27 cellular contexts compared by ENCODE assay signal in genomic region chr2:229718057-229718456, GRCh38.
"Had no signal": no experiment of that assay in that cellular context is flagged by ENCODE, and none has a peak within 500 bp of the region (broad histone marks: within the 10 kb centered on the region; RNA-seq: fewer than 3 reads in every experiment).

No MANE protein-coding gene starts in this region.

- FAIRE-seq: urothelium cell line had no signal

- ATAC-seq: stimulated activated effector memory CD8-positive, alpha-beta T cell treated with anti-CD3 and anti-CD28 coated beads, Interleukin-12 subunit alpha, Interleukin-12 subunit beta, amount 100 ng/mL, for 72 hours; stimulated activated memory B cell treated with anti-CD40 and anti-IgM and Interleukin-4, amounts not matched to agents 10 μg/mL and 1 μg/mL and 100 μg/mL, for 72 hours; stimulated activated naive B cell treated with anti-CD40 and anti-IgM and Interleukin-4, amounts not matched to agents 10 μg/mL and 1 μg/mL and 100 μg/mL, for 72 hours; stimulated activated naive CD8-positive, alpha-beta T cell treated with anti-CD3 and anti-CD28 coated beads, Interleukin-15, amount 100 ng/mL, for 72 hours; stimulated activated naive CD8-positive, alpha-beta T cell treated with anti-CD3 and anti-CD28 coated beads, Interleukin-15, Interleukin-2, amounts not matched to agents 100 U/mL and 50 U/mL, for 24 hours; upper lobe of right lung had no signal

- H3K27ac ChIP-seq: stomach, suprapubic skin, testis, thoracic aorta, thyroid gland, tibial artery, tibial nerve, transverse colon, upper lobe of left lung, upper lobe of right lung, uterus, vagina had no signal

- H3K27me3 ChIP-seq: testis had no signal

- H3K4me3 ChIP-seq: stomach, suprapubic skin, testis, thoracic aorta, thyroid gland, tibial artery, tibial nerve, transverse colon, upper lobe of left lung, upper lobe of right lung, uterus, vagina had no signal

- H3K9me3 ChIP-seq: stomach, suprapubic skin, testis, thoracic aorta, thyroid gland, tibial artery, transverse colon, upper lobe of left lung, upper lobe of right lung, uterus, vagina had no signal

- DNase-seq: stimulated activated CD4-positive, alpha-beta T cell treated with anti-CD3 and anti-CD28 coated beads, Interleukin-2, amount 100 ng/mL, for 48 hours; stimulated activated CD4-positive, alpha-beta T cell treated with anti-CD3 and anti-CD28 coated beads, Interleukin-4, amount 100 ng/mL, for 1 hour; stimulated activated CD4-positive, alpha-beta T cell treated with anti-CD3 and anti-CD28 coated beads, Interleukin-4, amount 100 ng/mL, for 24 hours; stimulated activated CD4-positive, alpha-beta T cell treated with anti-CD3 and anti-CD28 coated beads, Interleukin-4, amount 100 ng/mL, for 4 hours; stimulated activated CD8-positive, alpha-beta memory T cell treated with anti-CD3 and anti-CD28 coated beads, Interleukin-4, amount 100 ng/mL, for 48 hours; stimulated activated naive B cell treated with anti-CD40 and anti-IgM and Interleukin-4, amounts not matched to agents 10 μg/mL and 1 μg/mL and 100 μg/mL, for 72 hours; stimulated activated naive CD4-positive, alpha-beta T cell; stimulated activated naive CD4-positive, alpha-beta T cell treated with Interleukin-2 at 50 U/mL for 16 hours; stimulated activated naive CD8-positive, alpha-beta T cell treated with anti-CD3 and anti-CD28 coated beads, Interleukin-15, amount 100 ng/mL, for 72 hours; stimulated activated naive CD8-positive, alpha-beta T cell treated with anti-CD3 and anti-CD28 coated beads, Interleukin-15, Interleukin-2, amounts not matched to agents 100 U/mL and 50 U/mL, for 24 hours; stomach; substantia nigra; testis; thyroid gland; tibial artery; transverse colon; trophoblast cell; upper lobe of left lung; upper lobe of right lung; uterus had no signal

- H3K36me3 ChIP-seq: stomach, suprapubic skin, thoracic aorta, thyroid gland, tibial artery, tibial nerve, transverse colon, upper lobe of left lung, upper lobe of right lung, uterus, vagina had no signal
